Comparison of ENCODE assay signal across 9 cellular contexts in the genomic region with DNA sequence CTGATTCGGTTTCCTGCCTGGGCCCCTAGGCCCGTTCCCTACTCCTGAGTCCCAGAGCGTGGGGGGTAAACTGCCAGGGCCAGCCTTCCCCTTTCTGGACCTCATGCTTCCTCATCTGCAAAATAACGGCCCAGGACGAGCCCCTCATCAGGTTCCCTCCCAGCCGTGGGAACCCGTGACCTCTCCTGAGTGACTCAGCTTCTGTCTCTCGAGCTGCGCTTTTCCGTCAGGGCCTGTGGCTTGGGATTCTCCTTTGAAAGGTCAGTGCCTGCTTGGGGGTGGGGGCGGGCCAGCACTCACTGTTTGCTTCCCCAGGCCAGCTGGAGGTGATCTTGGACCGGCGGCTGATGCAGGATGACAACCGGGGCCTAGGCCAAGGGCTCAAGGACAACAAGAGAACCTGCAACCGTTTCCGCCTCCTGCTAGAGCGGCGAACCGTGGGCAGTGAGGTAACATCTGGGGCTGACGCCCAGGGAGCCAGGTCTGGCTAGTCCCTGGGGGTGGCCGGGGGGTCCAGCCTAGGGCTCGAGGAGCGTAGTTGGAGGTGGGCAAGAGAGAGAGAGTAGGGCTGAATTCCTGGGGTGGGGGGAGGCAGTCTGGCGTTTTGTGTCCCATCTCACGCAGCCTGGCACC. TPM values are rescaled to one million over a fixed set of nuclear protein-coding genes. Genes with fewer than 3 reads are reported as not detected.
DNase-seq lines count a peak whose midpoint lies in the region; ATAC-seq and TF ChIP-seq lines count a peak whose summit lies in the region.
"Had no signal": no experiment of that assay in that cellular context is flagged by ENCODE, and none has a peak within 500 bp of the region (broad histone marks: within the 10 kb centered on the region; RNA-seq: fewer than 3 reads in every experiment).

No MANE protein-coding gene starts in this region.

- no peaks in the 10 kb centered on the region for H3K27me3 ChIP-seq in BLaER1 treated with 17β-estradiol and CSF1 and Interleukin-3, amounts not matched to agents 10 nM and 100 nM
- H3K27me3 ChIP-seq in lower lobe of right lung (ENCODE audit: low read depth), result no peaks in the 10 kb centered on the region
- H3K27me3 ChIP-seq: vagina had no signal

- H3K4me2 ChIP-seq in BLaER1 treated with 17β-estradiol and CSF1 and Interleukin-3, amounts not matched to agents 10 nM and 100 nM, result peak overlapping the region; percentile 52 to 72 (median 58)

- H3K36me3 Mint-ChIP-seq in WTC11, result peaks cover 12% of the 10 kb centered on the region

- H3K27ac ChIP-seq in BLaER1 treated with 17β-estradiol and CSF1 and Interleukin-3, amounts not matched to agents 10 nM and 100 nM, result peak overlapping the region; percentile 42 to 77 (median 64); a peak in 21 of 22 replicates
- H3K27ac ChIP-seq in lower lobe of right lung, result peak overlapping the region; percentile 49
- H3K27ac ChIP-seq: vagina had no signal

- intact Hi-C loops in lower lobe of right lung (cut with DNase I), result no loop called here

- H3K27ac Mint-ChIP-seq in WTC11, result peak overlapping the region; percentile 36
- H3K27ac Mint-ChIP-seq: T-cell had no signal

- H3K9me3 Mint-ChIP-seq in WTC11, result no peaks in the 10 kb centered on the region
- H3K9me3 Mint-ChIP-seq: T-cell had no signal

- ATAC-seq in WTC11 (peak; percentile 30), lower lobe of right lung (peak; percentile 72 to 80), HG03175 (IDR thresholded peaks at IDR 0.05; ENCODE audit: unreplicated experiment) (no peak), GM21360 (IDR thresholded peaks at IDR 0.05; ENCODE audit: unreplicated experiment) (no peak)
- ATAC-seq: T-cell had no signal

- no peaks in the 10 kb centered on the region for H3K9me3 ChIP-seq in BLaER1 treated with 17β-estradiol and CSF1 and Interleukin-3, amounts not matched to agents 10 nM and 100 nM (replicated peaks in 1 of 11)
- H3K9me3 ChIP-seq in lower lobe of right lung, result no peaks in the 10 kb centered on the region
- H3K9me3 ChIP-seq: vagina had no signal

- H4K20me1 ChIP-seq in BLaER1 treated with 17β-estradiol and CSF1 and Interleukin-3, amounts not matched to agents 10 nM and 100 nM, result peaks cover 0 to 12% (median 0%) of the 10 kb centered on the region in 11 experiments; a peak in 3 of 22 replicates

- H3K27me3 Mint-ChIP-seq in WTC11 (ENCODE audit: low read depth), result no peaks in the 10 kb centered on the region; the same call in 1 of the 2 replicates
- H3K27me3 Mint-ChIP-seq: T-cell had no signal

- H3K4me1 Mint-ChIP-seq in WTC11, result no peaks in the 10 kb centered on the region
- H3K4me1 Mint-ChIP-seq: T-cell had no signal

- TF ChIP-seq CTCF in WTC11 (IDR thresholded peaks at IDR 0.05), result no peak
- TF ChIP-seq CTCF in lower lobe of right lung (IDR thresholded peaks at IDR 0.05), result no peak

- CTCF ChIA-PET in WTC11 (lab: Charles Lee), result interaction anchor here (0.6 to 3.8 kb wide), 3 partner anchors 16 to 133 kb away, joined by 4 to 24 read pairs (median 6); a partner anchor contains a TSS

- peak overlapping the region; percentile 27 to 61 (median 48); a peak in 18 of 22 replicates for H3K9ac ChIP-seq in BLaER1 treated with 17β-estradiol and CSF1 and Interleukin-3, amounts not matched to agents 10 nM and 100 nM

- peaks cover 22 to 38% (median 29%) of the 10 kb centered on the region in 10 experiments for H3K4me1 ChIP-seq in BLaER1 treated with 17β-estradiol and CSF1 and Interleukin-3, amounts not matched to agents 10 nM and 100 nM
- H3K4me1 ChIP-seq in lower lobe of right lung, result peaks cover 12% of the 10 kb centered on the region
- H3K4me1 ChIP-seq: vagina had no signal

- no peak overlapping the region for H3K4me3 ChIP-seq in BLaER1 treated with 17β-estradiol and CSF1 and Interleukin-3, amounts not matched to agents 10 nM and 100 nM
- H3K4me3 ChIP-seq in lower lobe of right lung, result peak overlapping the region; percentile 21
- H3K4me3 ChIP-seq: vagina had no signal

- POLR2A ChIA-PET in WTC11 (lab: Charles Lee), result no interaction called here

- peaks cover 89 to 100% (median 98%) of the 10 kb centered on the region in 11 experiments for H3K36me3 ChIP-seq in BLaER1 treated with 17β-estradiol and CSF1 and Interleukin-3, amounts not matched to agents 10 nM and 100 nM
- H3K36me3 ChIP-seq in lower lobe of right lung, result peaks cover 100% of the 10 kb centered on the region

- no peak overlapping the region for H3K4me3 Mint-ChIP-seq in WTC11
- H3K4me3 Mint-ChIP-seq: T-cell had no signal

- DNase-seq in WTC11 (ENCODE audit: low spot score) (no peak), lower lobe of right lung (peak; percentile 87), NCI-H510A (lab: John Stamatoyannopoulos, UW) (no peak)
- DNase-seq: NCI-H1417 treated with DMSO at 0.1 percent for 48 hours had no signal

TF ChIP-seq in WTC11, 78 proteins besides CTCF, POLR2A, EP300 and RAD21:
- TF ChIP-seq FOXK1 (CRISPR knock-in tag; IDR thresholded peaks at IDR 0.05) (no peak), JAZF1 (CRISPR knock-in tag; IDR thresholded peaks at IDR 0.05) (no peak), RELA (CRISPR knock-in tag; IDR thresholded peaks at IDR 0.05; ENCODE audit: borderline replicate concordance) (no peak)
- TF ChIP-seq, protein P1, sequence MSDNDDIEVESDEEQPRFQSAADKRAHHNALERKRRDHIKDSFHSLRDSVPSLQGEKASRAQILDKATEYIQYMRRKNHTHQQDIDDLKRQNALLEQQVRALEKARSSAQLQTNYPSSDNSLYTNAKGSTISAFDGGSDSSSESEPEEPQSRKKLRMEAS (CRISPR knock-in tag; IDR thresholded peaks at IDR 0.05), result no peak
- TF ChIP-seq, protein P2, sequence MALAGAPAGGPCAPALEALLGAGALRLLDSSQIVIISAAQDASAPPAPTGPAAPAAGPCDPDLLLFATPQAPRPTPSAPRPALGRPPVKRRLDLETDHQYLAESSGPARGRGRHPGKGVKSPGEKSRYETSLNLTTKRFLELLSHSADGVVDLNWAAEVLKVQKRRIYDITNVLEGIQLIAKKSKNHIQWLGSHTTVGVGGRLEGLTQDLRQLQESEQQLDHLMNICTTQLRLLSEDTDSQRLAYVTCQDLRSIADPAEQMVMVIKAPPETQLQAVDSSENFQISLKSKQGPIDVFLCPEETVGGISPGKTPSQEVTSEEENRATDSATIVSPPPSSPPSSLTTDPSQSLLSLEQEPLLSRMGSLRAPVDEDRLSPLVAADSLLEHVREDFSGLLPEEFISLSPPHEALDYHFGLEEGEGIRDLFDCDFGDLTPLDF (CRISPR knock-in tag; IDR thresholded peaks at IDR 0.05), result no peak

RNA-seq across cellular contexts. Expression of a gene that starts 12.8 kb away (rescaled TPM):
- total RNA-seq in WTC11 (2021) (27.9 to 31.5 TPM (median 31.0 TPM) in 3 replicates), lower lobe of right lung (96.9 TPM)

RNA-seq across cellular contexts. Expression of a gene that starts 16.4 kb away (rescaled TPM):
- total RNA-seq in WTC11 (2021) (16.4 to 23.6 TPM (median 21.7 TPM) in 3 replicates), lower lobe of right lung (16.0 TPM)

RNA-seq across cellular contexts. Expression of a gene that starts 19.2 kb away (rescaled TPM):
- total RNA-seq in WTC11 (2021) (92.1 to 102 TPM (median 101 TPM) in 3 replicates), lower lobe of right lung (50.4 TPM)

RNA-seq across cellular contexts. Expression of a gene that starts 31.6 kb away (rescaled TPM):
- total RNA-seq in WTC11 (2021), result 9.7 to 10.2 TPM (median 10.0 TPM) in 3 replicates
- total RNA-seq in lower lobe of right lung, result 51.0 TPM

RNA-seq across cellular contexts. Expression of a gene that starts 38.8 kb away (rescaled TPM):
- 26.1 to 31.9 TPM (median 27.8 TPM) in 3 replicates for total RNA-seq in WTC11 (2021)
- total RNA-seq in lower lobe of right lung, result 10.3 TPM

Comparison
In these comparisons a context has a peak if more than half of its experiments do, and no peak if none do; other contexts are left out.
1. ATAC-seq: peak in WTC11 (single experiment) and lower lobe of right lung (2 of 2); none in HG03175 (single experiment) and GM21360 (single experiment).